In the genomic region with DNA sequence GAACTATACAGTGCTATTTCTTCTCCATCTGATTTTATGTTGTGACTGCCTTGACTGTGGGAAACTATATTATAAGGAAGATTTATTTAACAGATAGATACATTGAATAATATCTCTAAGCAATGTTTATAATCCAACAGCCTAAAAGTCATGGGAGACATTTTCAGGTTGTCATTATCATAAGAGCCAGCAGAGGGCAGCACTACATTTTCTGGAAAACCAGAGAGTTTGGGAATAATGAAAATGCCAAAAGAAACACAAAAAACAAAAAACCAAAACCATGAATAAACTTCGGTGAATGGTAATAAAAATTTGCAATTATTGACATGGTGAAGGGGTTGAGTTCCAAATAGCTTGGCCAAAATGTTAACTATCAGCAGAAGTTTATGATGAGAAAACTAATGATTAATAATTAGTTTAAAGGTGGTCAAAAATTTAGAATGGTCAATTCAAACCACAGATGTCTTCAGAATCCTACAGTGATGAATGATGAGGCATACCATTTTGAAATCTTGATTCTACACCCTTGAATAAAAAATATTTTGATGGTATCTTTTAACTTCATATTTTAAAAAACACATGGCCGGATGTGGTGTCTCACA, we compare ENCODE assay signal across 8 cellular contexts. TPM values are rescaled to one million over a fixed set of nuclear protein-coding genes. Genes with fewer than 3 reads are reported as not detected.
DNase-seq lines count a peak whose midpoint lies in the region; FAIRE-seq and TF ChIP-seq lines count a peak whose summit lies in the region.

No MANE protein-coding gene starts in this region.

- H3K9ac ChIP-seq in fibroblast of lung (ENCODE audit: insufficient read depth, low read length): no peak overlapping the region
- H3K9ac ChIP-seq in parathyroid adenoma: no peak overlapping the region

- H3K36me3 ChIP-seq in fibroblast of lung (ENCODE audit: control insufficient read depth, insufficient read depth, low read length) (peaks cover 3% of the 10 kb centered on the region), parathyroid adenoma (ENCODE audit: control insufficient read depth, insufficient read depth, low read length) (no peaks in the 10 kb centered on the region)

- H3K79me2 ChIP-seq in fibroblast of lung (ENCODE audit: control insufficient read depth, insufficient read depth, low read length) (peaks cover 27% of the 10 kb centered on the region), parathyroid adenoma (no peaks in the 10 kb centered on the region)

- TF ChIP-seq CTCF in fibroblast of lung (conservative IDR thresholded peaks at IDR 0.05 in 1 of 2, IDR thresholded peaks at IDR 0.05 in 1 of 2; ENCODE audit: low read depth in 1 of 2, low read length in 2 of 2): peak; percentile 57 to 66
- TF ChIP-seq CTCF in parathyroid adenoma (IDR thresholded peaks at IDR 0.05): peak; percentile 80

- no peak for FAIRE-seq in HTR-8/SVneo (lab: Jason Lieb, UNC)

- H3K27ac ChIP-seq in fibroblast of lung (ENCODE audit: insufficient read depth, low read length) (no peak overlapping the region), parathyroid adenoma (no peak overlapping the region)

- H3K4me3 ChIP-seq in fibroblast of lung (replicated peaks in 1 of 4; ENCODE audit: control extremely low read depth in 1 of 4, insufficient read depth in 1 of 4, low read depth in 3 of 4, low read length in 4 of 4) (no peak overlapping the region), parathyroid adenoma (ENCODE audit: low read depth, low read length) (no peak overlapping the region)

- H2AFZ ChIP-seq in fibroblast of lung (ENCODE audit: low read length): no peak overlapping the region
- H2AFZ ChIP-seq in parathyroid adenoma: no peak overlapping the region

- no peaks in the 10 kb centered on the region for H4K20me1 ChIP-seq in fibroblast of lung (ENCODE audit: control insufficient read depth, extremely low read depth, insufficient read depth, low read length)

- H3K27me3 ChIP-seq in fibroblast of lung (ENCODE audit: control insufficient read depth, insufficient read depth, low read length) (no peaks in the 10 kb centered on the region), parathyroid adenoma (ENCODE audit: control insufficient read depth, insufficient read depth, low read length) (no peaks in the 10 kb centered on the region)

- H3K9me3 ChIP-seq in fibroblast of lung (ENCODE audit: control insufficient read depth, insufficient read depth, low read depth, low read length) (no peaks in the 10 kb centered on the region), parathyroid adenoma (ENCODE audit: control insufficient read depth, low read length) (no peaks in the 10 kb centered on the region)

- H3K4me1 ChIP-seq in fibroblast of lung (ENCODE audit: control insufficient read depth, extremely low read depth, insufficient read depth, low read length): peaks cover 4% of the 10 kb centered on the region
- H3K4me1 ChIP-seq in parathyroid adenoma: peaks cover 6% of the 10 kb centered on the region

- DNase-seq in NCI-H2171 treated with DMSO at 0.1 percent for 48 hours (lab: John Stamatoyannopoulos, UW): peak; percentile 33
- DNase-seq in NCI-H2171 (lab: John Stamatoyannopoulos, UW): no peak
- DNase-seq in HTR-8/SVneo (ENCODE audit: insufficient read length, low spot score): peak; percentile 21
- DNase-seq in T1000 (lab: John Stamatoyannopoulos, UW): peak; percentile 12
- peak; percentile 14 to 60 for DNase-seq in fibroblast of lung (ENCODE audit: low read depth in 2 of 2)
- DNase-seq in GDM1 (lab: John Stamatoyannopoulos, UW): no peak
- no peak for DNase-seq in H4 (ENCODE audit: low spot score)

- H3K4me2 ChIP-seq in fibroblast of lung (ENCODE audit: extremely low read depth, insufficient read depth, low read length) (no peak overlapping the region), parathyroid adenoma (ENCODE audit: low read length) (no peak overlapping the region)

RNA-seq across cellular contexts. Expression of gene EEF1B2, which starts 4.7 kb away (rescaled TPM):
- 439 and 578 TPM in 2 replicates for total RNA-seq in fibroblast of lung
- 936 and 984 TPM in 2 replicates for polyA plus RNA-seq in fibroblast of lung
- polyA plus RNA-seq in fibroblast of lung (2012): 834 and 850 TPM in 2 replicates
- 221 and 339 TPM in 2 replicates for polyA minus RNA-seq in fibroblast of lung (ENCODE audit: low replicate concordance)
- total RNA-seq in H4 (2014; rRNA removed; shearing (Covaris generic)): 659 and 795 TPM in 2 replicates

RNA-seq across cellular contexts. Expression of gene NDUFS1, which starts 5.1 kb away (rescaled TPM):
- total RNA-seq in fibroblast of lung: 81.2 and 133 TPM in 2 replicates
- 118 and 128 TPM in 2 replicates for polyA plus RNA-seq in fibroblast of lung
- polyA plus RNA-seq in fibroblast of lung (2012): 60.0 and 67.4 TPM in 2 replicates
- 28.1 and 45.9 TPM in 2 replicates for polyA minus RNA-seq in fibroblast of lung (ENCODE audit: low replicate concordance)
- 186 and 198 TPM in 2 replicates for total RNA-seq in H4 (2014; rRNA removed; shearing (Covaris generic))

Comparison
In these comparisons a context has a peak if more than half of its experiments do, and no peak if none do; other contexts are left out.
1. DNase-seq: peak in NCI-H2171 treated with DMSO at 0.1 percent for 48 hours (single experiment), HTR-8/SVneo (single experiment), T1000 (single experiment) and fibroblast of lung (2 of 2); none in NCI-H2171 (single experiment), GDM1 (single experiment) and H4 (single experiment).